In the genomic region with DNA sequence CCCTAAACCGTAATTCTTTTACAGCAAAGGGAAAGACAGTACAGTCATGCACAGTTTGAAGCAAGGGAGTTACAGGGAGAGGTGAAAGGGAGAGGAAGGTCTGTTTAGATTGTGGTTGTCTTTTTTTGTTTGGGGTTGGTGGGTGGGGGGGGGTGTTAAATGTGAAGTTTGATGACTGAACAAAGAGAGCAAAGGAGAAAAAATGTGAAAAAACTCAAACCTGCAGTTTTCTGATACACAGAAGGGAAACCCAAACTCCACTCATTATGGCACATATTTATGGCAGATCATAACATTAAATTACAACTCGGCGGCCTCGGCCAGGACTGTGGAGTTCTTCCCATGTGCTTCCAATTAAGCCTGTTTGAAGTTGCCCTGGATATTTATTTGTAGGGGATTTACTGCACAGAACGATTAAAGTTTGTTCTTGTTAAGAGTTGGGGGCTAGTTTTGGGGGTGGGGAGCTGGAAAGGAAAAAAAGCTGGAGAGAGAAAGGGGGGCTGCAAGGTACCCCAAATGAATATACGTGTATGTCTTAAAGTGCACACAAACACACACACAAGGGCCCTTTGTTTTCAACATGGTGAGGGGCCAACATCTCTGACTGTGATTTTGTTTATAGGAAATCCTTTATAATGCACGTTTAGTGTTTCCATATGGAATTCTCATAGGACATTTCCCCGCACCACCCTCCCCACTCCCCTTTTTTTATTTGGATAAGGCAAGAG, we compare ENCODE assay signal across 16 cellular contexts. TPM values are rescaled to one million over a fixed set of nuclear protein-coding genes. Genes with fewer than 3 reads are reported as not detected.
A peak's percentile ranks its signal among the peaks of the same experiment; 100 is the strongest.
DNase-seq lines count a peak whose midpoint lies in the region; ATAC-seq and TF ChIP-seq lines count a peak whose summit lies in the region.
"Had no signal": no experiment of that assay in that cellular context is flagged by ENCODE, and none has a peak within 500 bp of the region (broad histone marks: within the 10 kb centered on the region; RNA-seq: fewer than 3 reads in every experiment).

No MANE protein-coding gene starts in this region.

- TF ChIP-seq EP300 in esophagus muscularis mucosa (IDR thresholded peaks at IDR 0.05) = no peak

- TF ChIP-seq POLR2A in esophagus muscularis mucosa (IDR thresholded peaks at IDR 0.05; ENCODE audit: low read depth) = no peak
- TF ChIP-seq POLR2A in gastrocnemius medialis (IDR thresholded peaks at IDR 0.05) = no peak

- no peak overlapping the region for H3K27ac Mint-ChIP-seq in activated naive CD8-positive, alpha-beta T cell treated with anti-CD3 and anti-CD28 coated beads, Interleukin-2, amount 50 U/mL, for 24 hours
- H3K27ac Mint-ChIP-seq: CD4-positive, alpha-beta T cell; naive B cell had no signal

- WGBS in HUES64 = 84% methylated on average over 5 of the region's 8 CpGs
- 48% methylated on average over 8 of the region's 8 CpGs for WGBS in esophagus muscularis mucosa

- no peaks in the 10 kb centered on the region for H3K4me1 Mint-ChIP-seq in activated naive CD8-positive, alpha-beta T cell treated with anti-CD3 and anti-CD28 coated beads, Interleukin-2, amount 50 U/mL, for 24 hours
- H3K4me1 Mint-ChIP-seq: naive B cell had no signal

- ATAC-seq in sciatic nerve (peak; percentile 40), gastrocnemius medialis (no peak), HG03457 (IDR thresholded peaks at IDR 0.05; ENCODE audit: unreplicated experiment) (no peak), HG03571 (IDR thresholded peaks at IDR 0.05; ENCODE audit: unreplicated experiment) (no peak)
- no peak for ATAC-seq in activated naive CD8-positive, alpha-beta T cell treated with anti-CD3 and anti-CD28 coated beads, Interleukin-2, amount 50 U/mL, for 24 hours

- H3K36me3 Mint-ChIP-seq in activated naive CD8-positive, alpha-beta T cell treated with anti-CD3 and anti-CD28 coated beads, Interleukin-2, amount 50 U/mL, for 24 hours (ENCODE audit: low read depth) = no peaks in the 10 kb centered on the region
- H3K36me3 Mint-ChIP-seq: naive B cell had no signal

- H3K9me3 ChIP-seq in HUES64 (ENCODE audit: insufficient read depth, low read depth, low read length) (peaks cover 3% of the 10 kb centered on the region), esophagus muscularis mucosa (no peaks in the 10 kb centered on the region), gastrocnemius medialis (no peaks in the 10 kb centered on the region)

- H3K9ac ChIP-seq in HUES64 (ENCODE audit: low read depth, low read length) = no peak overlapping the region

- peaks cover 3% of the 10 kb centered on the region for H3K27me3 Mint-ChIP-seq in activated naive CD8-positive, alpha-beta T cell treated with anti-CD3 and anti-CD28 coated beads, Interleukin-2, amount 50 U/mL, for 24 hours

- no peaks in the 10 kb centered on the region for H3K9me3 Mint-ChIP-seq in activated naive CD8-positive, alpha-beta T cell treated with anti-CD3 and anti-CD28 coated beads, Interleukin-2, amount 50 U/mL, for 24 hours
- H3K9me3 Mint-ChIP-seq: CD4-positive, alpha-beta T cell; naive B cell had no signal

- peak; percentile 57 for DNase-seq in AG09319 (ENCODE audit: extremely low read depth, low read depth)
- DNase-seq in esophagus muscularis mucosa (ENCODE audit: extremely low spot score) = no peak
- no peak for DNase-seq in sciatic nerve (ENCODE audit: low spot score)
- no peak for DNase-seq in activated naive CD8-positive, alpha-beta T cell treated with anti-CD3 and anti-CD28 coated beads, Interleukin-2, amount 50 U/mL, for 24 hours
- no peak for DNase-seq in gastrocnemius medialis
- DNase-seq: activated CD4-positive, alpha-beta T cell treated with anti-CD3 and anti-CD28 coated beads, Interleukin-2, amount 50 U/mL, for 1 hour; activated naive CD4-positive, alpha-beta T cell treated with anti-CD3 and anti-CD28 coated beads, Interleukin-2, amount 50 U/mL, for 16 hours; CD4-positive, alpha-beta T cell; naive B cell; NCI-H774; stimulated activated naive CD4-positive, alpha-beta T cell; SW 1271 had no signal

- no peak overlapping the region for H3K4me3 Mint-ChIP-seq in activated naive CD8-positive, alpha-beta T cell treated with anti-CD3 and anti-CD28 coated beads, Interleukin-2, amount 50 U/mL, for 24 hours
- H3K4me3 Mint-ChIP-seq: CD4-positive, alpha-beta T cell; naive B cell had no signal

- peak overlapping the region; percentile 9; the same call in 1 of the 2 replicates for H3K4me3 ChIP-seq in HUES64 (ENCODE audit: low read length)
- no peak overlapping the region for H3K4me3 ChIP-seq in esophagus muscularis mucosa
- H3K4me3 ChIP-seq in gastrocnemius medialis = no peak overlapping the region

- TF ChIP-seq CTCF in AG09319 (IDR thresholded peaks at IDR 0.05; ENCODE audit: low read depth, low read length) (no peak), esophagus muscularis mucosa (IDR thresholded peaks at IDR 0.05) (no peak), gastrocnemius medialis (IDR thresholded peaks at IDR 0.05 in 4 of 5, conservative IDR thresholded peaks at IDR 0.05 in 1 of 5) (no peak)

- H3K4me1 ChIP-seq in HUES64 (ENCODE audit: insufficient read depth, low read length) (peaks cover 27% of the 10 kb centered on the region), esophagus muscularis mucosa (peaks cover 3 to 22% (median 17%) of the 10 kb centered on the region in 4 donors), gastrocnemius medialis (peaks cover 0 to 4% of the 10 kb centered on the region in 2 donors)

- H3K27ac ChIP-seq in HUES64 (ENCODE audit: low read depth, low read length) (no peak overlapping the region), esophagus muscularis mucosa (replicated peaks in 1 of 4) (peak overlapping the region in 3 of 4 donors; percentile 33 to 40 (median 37)), gastrocnemius medialis (no peak overlapping the region)

- intact Hi-C loops in esophagus muscularis mucosa (cut with DNase I) (no loop called here), sciatic nerve (cut with DNase I) (no loop called here), gastrocnemius medialis (cut with DNase I; ENCODE audit: low total_unique reads) (no loop called here)

- no peaks in the 10 kb centered on the region for H3K27me3 ChIP-seq in HUES64 (ENCODE audit: insufficient read depth, low read length)
- H3K27me3 ChIP-seq in esophagus muscularis mucosa = no peaks in the 10 kb centered on the region
- H3K27me3 ChIP-seq in gastrocnemius medialis = peaks cover 0 to 8% (median 4%) of the 10 kb centered on the region in 3 donors

- in situ Hi-C loops in gastrocnemius medialis (cut with MboI; ENCODE audit: low sequenced_read_pairs in 4 of 4) = no loop called here

- no peaks in the 10 kb centered on the region for H3K36me3 ChIP-seq in HUES64 (ENCODE audit: insufficient read depth, low read length)
- H3K36me3 ChIP-seq in esophagus muscularis mucosa = no peaks in the 10 kb centered on the region
- no peaks in the 10 kb centered on the region for H3K36me3 ChIP-seq in gastrocnemius medialis

RNA-seq across cellular contexts. Expression of a gene that starts 26.3 kb away (rescaled TPM):
- 0.05 TPM for polyA plus RNA-seq in HUES64 (2013, experiment 1 of 2)
- not detected for polyA plus RNA-seq in HUES64 (2013, experiment 2 of 2)
- total RNA-seq in esophagus muscularis mucosa = under 1 TPM in 2 of 4 donors, not detected in 2; 0.17 to 0.42 TPM
- total RNA-seq in sciatic nerve = 0.40 TPM
- total RNA-seq in gastrocnemius medialis = under 1 TPM in 1 of 4 donors, not detected in 3; 0.36 TPM
- total RNA-seq: CD4-positive, alpha-beta T cell; dermis microvascular lymphatic vessel endothelial cell had no signal

Comparison
In these comparisons a context has a peak if more than half of its experiments do, and no peak if none do; other contexts are left out.
1. H3K27ac ChIP-seq: peak in esophagus muscularis mucosa (3 of 4); none in HUES64 (single experiment) and gastrocnemius medialis (0 of 4).